Comparison of ENCODE assay signal across 8 cellular contexts in genomic region chr6:138817799-138818198, GRCh38. TPM values are rescaled to one million over a fixed set of nuclear protein-coding genes. Genes with fewer than 3 reads are reported as not detected.
A peak's percentile ranks its signal among the peaks of the same experiment; 100 is the strongest.
DNase-seq lines count a peak whose midpoint lies in the region; ATAC-seq, FAIRE-seq and TF ChIP-seq lines count a peak whose summit lies in the region.

No MANE protein-coding gene starts in this region.

- H3K4me3 ChIP-seq in cardiac muscle cell = no peak overlapping the region

- H3K36me3 ChIP-seq in cardiac muscle cell = no peaks in the 10 kb centered on the region

- FAIRE-seq in GM19239 (lab: Jason Lieb, UNC) = no peak

- ATAC-seq in GM19467 (IDR thresholded peaks at IDR 0.05; ENCODE audit: unreplicated experiment) = no peak

- peak; percentile 8 to 68 for DNase-seq in cardiac muscle cell (ENCODE audit: low read depth in 1 of 2, low spot score in 1 of 2)
- no peak for DNase-seq in cardiac septum (ENCODE audit: low spot score)
- peak; percentile 91 for DNase-seq in NCI-H345 treated with DMSO at 0.1 percent for 48 hours (lab: John Stamatoyannopoulos, UW; ENCODE audit: unreplicated experiment)
- peak; percentile 100 for DNase-seq in epithelial cell of prostate (ENCODE audit: low read depth, low spot score)
- DNase-seq in renal cortical epithelial cell (ENCODE audit: low read depth) = peak; percentile 89
- no peak for DNase-seq in GM19239 (ENCODE audit: insufficient read length, low spot score)
- no peak for DNase-seq in head of caudate nucleus

- TF ChIP-seq CTCF in cardiac muscle cell (IDR thresholded peaks at IDR 0.05; ENCODE audit: low read depth, low read length) = no peak

- no peaks in the 10 kb centered on the region for H3K9me3 ChIP-seq in cardiac muscle cell (ENCODE audit: low read depth)

- H3K4me1 ChIP-seq in cardiac muscle cell (ENCODE audit: low read depth) = peaks cover 13% of the 10 kb centered on the region

- intact Hi-C loops in cardiac septum (cut with DNase I) = loop anchor here (5.0 to 10.0 kb wide), 2 partner anchors 287 to 545 kb away; no protein-coding TSS in a partner anchor
- intact Hi-C loops in head of caudate nucleus (cut with DNase I) = loop anchor here (5.0 kb wide), 2 partner anchors 170 to 545 kb away; partner anchors contain the start of gene REPS1

- H3K27me3 ChIP-seq in cardiac muscle cell = no peaks in the 10 kb centered on the region

- H3K27ac ChIP-seq in cardiac muscle cell = peak overlapping the region; percentile 30
- peak overlapping the region; percentile 99 for H3K27ac ChIP-seq in epithelial cell of prostate

RNA-seq across cellular contexts. Expression of gene ECT2L, which starts 21.9 kb away (rescaled TPM):
- not detected in 2 replicates for total RNA-seq in cardiac muscle cell
- 0.04 TPM in 1 of 2 replicates, not detected in the other for polyA plus RNA-seq in cardiac muscle cell
- total RNA-seq in cardiac septum = 10.5 TPM
- total RNA-seq in renal cortical epithelial cell = 0.10 TPM in 1 of 2 replicates, not detected in the other

RNA-seq across cellular contexts. Expression of gene CCDC28A, which starts 44.2 kb away (rescaled TPM):
- total RNA-seq in cardiac muscle cell (6.3 and 6.4 TPM in 2 replicates), cardiac septum (7.9 TPM), renal cortical epithelial cell (8.3 and 20.0 TPM in 2 replicates)
- polyA plus RNA-seq in cardiac muscle cell = 15.2 and 17.9 TPM in 2 replicates

Comparison
In these comparisons a context has a peak if more than half of its experiments do, and no peak if none do; other contexts are left out.
1. DNase-seq: peak in cardiac muscle cell (2 of 2), NCI-H345 treated with DMSO at 0.1 percent for 48 hours (single experiment), epithelial cell of prostate (single experiment) and renal cortical epithelial cell (single experiment); none in cardiac septum (single experiment), GM19239 (single experiment) and head of caudate nucleus (0 of 42).
2. RNA of gene ECT2L, which starts 21.9 kb away (total RNA-seq): 10.5 TPM in cardiac septum (single experiment); 0.10 TPM in renal cortical epithelial cell and not detected in cardiac muscle cell; every median in the first group is over 10 times any median in the second.